Comparison of ENCODE assay signal across 32 cellular contexts in genomic region chr5:15682566-15682965, GRCh38.
"Had no signal": no experiment of that assay in that cellular context is flagged by ENCODE, and none has a peak within 500 bp of the region (broad histone marks: within the 10 kb centered on the region; RNA-seq: fewer than 3 reads in every experiment).

No MANE protein-coding gene starts in this region.

- H3K36me3 Mint-ChIP-seq: activated CD4-positive, alpha-beta memory T cell treated with anti-CD3 and anti-CD28 coated beads for 36 hours; activated naive CD4-positive, alpha-beta T cell treated with anti-CD3 and anti-CD28 coated beads, Interleukin-2, amount 10 ng/mL, durations not matched to agents 7 days and 5 days; activated naive CD8-positive, alpha-beta T cell had no signal

- H3K27me3 Mint-ChIP-seq: activated B cell treated with CpG ODN at 0.5 μM for 24 hours; activated CD4-positive, alpha-beta memory T cell treated with anti-CD3 and anti-CD28 coated beads for 36 hours; activated naive CD4-positive, alpha-beta T cell treated with anti-CD3 and anti-CD28 coated beads, Interleukin-2, amount 10 ng/mL, durations not matched to agents 7 days and 5 days; activated naive CD8-positive, alpha-beta T cell; activated naive CD8-positive, alpha-beta T cell treated with anti-CD3 and anti-CD28 coated beads, Interleukin-2, amount 50 U/mL, for 24 hours had no signal

- DNase-seq: activated B cell treated with CpG ODN at 0.5 μM for 24 hours; activated CD4-positive, alpha-beta memory T cell treated with anti-CD3 and anti-CD28 coated beads for 36 hours; activated CD4-positive, alpha-beta T cell treated with anti-CD3 and anti-CD28 coated beads for 4 hours; activated CD4-positive, alpha-beta T cell treated with anti-CD3 and anti-CD28 coated beads, Interleukin-2, amount 50 U/mL, for 1 hour; activated CD4-positive, CD25-positive, alpha-beta regulatory T cell treated with anti-CD3 and anti-CD28 coated beads, Interleukin-2, amount 50 U/mL, for 72 hours; activated CD8-positive, alpha-beta memory T cell treated with anti-CD3 and anti-CD28 coated beads, Interleukin-2, amount 50 U/mL, for 4 hours; activated gamma-delta T cell treated with Interleukin-2 at 50 U/mL for 16 hours; activated naive CD4-positive, alpha-beta T cell treated with anti-CD3 and anti-CD28 coated beads, Interleukin-2, amount 10 ng/mL, durations not matched to agents 7 days and 5 days; activated naive CD8-positive, alpha-beta T cell treated with anti-CD3 and anti-CD28 coated beads, Interleukin-2, amount 50 U/mL, for 24 hours; activated T-cell treated with anti-CD3 and anti-CD28 coated beads for 4 hours; activated T-cell treated with anti-CD3 and anti-CD28 coated beads, Interleukin-2, amount 50 U/mL, for 4 hours; anterior cingulate cortex; caudate nucleus; cerebellar nuclear complex; NCI-H1092 treated with DMSO at 0.1 percent for 48 hours; NCI-H187 treated with DMSO at 0.1 percent for 48 hours; NCI-H2081; NCI-H510A; NCI-H748 treated with DMSO at 0.1 percent for 48 hours; NK-92 treated with Interleukin-12 subunit alpha and Interleukin-12 subunit beta, amount 100 ng/mL, for 24 hours; PC-3; Peyer's patch; RPMI8226; SIG-M5; SW 1271; T-helper 1 cell; T-helper 2 cell; T-helper 9 cell had no signal

- H3K4me3 ChIP-seq: Peyer's patch had no signal

- H3K27ac Mint-ChIP-seq: activated B cell treated with CpG ODN at 0.5 μM for 24 hours; activated CD4-positive, alpha-beta memory T cell treated with anti-CD3 and anti-CD28 coated beads for 36 hours; activated naive CD4-positive, alpha-beta T cell treated with anti-CD3 and anti-CD28 coated beads, Interleukin-2, amount 10 ng/mL, durations not matched to agents 7 days and 5 days; activated naive CD8-positive, alpha-beta T cell; activated naive CD8-positive, alpha-beta T cell treated with anti-CD3 and anti-CD28 coated beads, Interleukin-2, amount 50 U/mL, for 24 hours; activated T-helper 1 cell treated with anti-CD3 and anti-CD28 coated beads, Interleukin-12 subunit alpha, Interleukin-12 subunit beta, Interleukin-2, Interleukin-4 antibody, amounts not matched to agents 30 ng/mL and 10 ng/mL and 1 ng/mL, durations not matched to agents 14 hours and 24 hours and 36 hours; brain had no signal

- H3K9me3 Mint-ChIP-seq: activated T-cell treated with anti-CD3 and anti-CD28 coated beads, Interleukin-2, amount 50 U/mL, for 4 hours; activated T-helper 1 cell treated with anti-CD3 and anti-CD28 coated beads, Interleukin-12 subunit alpha, Interleukin-12 subunit beta, Interleukin-2, Interleukin-4 antibody, amounts not matched to agents 30 ng/mL and 10 ng/mL and 1 ng/mL, durations not matched to agents 14 hours and 24 hours and 36 hours; brain had no signal

- H3K4me3 Mint-ChIP-seq: activated B cell treated with CpG ODN at 0.5 μM for 24 hours; activated CD4-positive, alpha-beta memory T cell treated with anti-CD3 and anti-CD28 coated beads for 36 hours; activated naive CD4-positive, alpha-beta T cell treated with anti-CD3 and anti-CD28 coated beads, Interleukin-2, amount 10 ng/mL, durations not matched to agents 7 days and 5 days; activated naive CD8-positive, alpha-beta T cell; activated naive CD8-positive, alpha-beta T cell treated with anti-CD3 and anti-CD28 coated beads, Interleukin-2, amount 50 U/mL, for 24 hours; activated T-cell treated with anti-CD3 and anti-CD28 coated beads, Interleukin-2, amount 50 U/mL, for 4 hours; activated T-helper 1 cell treated with anti-CD3 and anti-CD28 coated beads, Interleukin-12 subunit alpha, Interleukin-12 subunit beta, Interleukin-2, Interleukin-4 antibody, amounts not matched to agents 30 ng/mL and 10 ng/mL and 1 ng/mL, durations not matched to agents 14 hours and 24 hours and 36 hours; brain had no signal

- ATAC-seq: activated naive CD8-positive, alpha-beta T cell treated with anti-CD3 and anti-CD28 coated beads, Interleukin-2, amount 50 U/mL, for 24 hours; activated T-cell treated with anti-CD3 and anti-CD28 coated beads, Interleukin-2, amount 50 U/mL, for 4 hours; PC-3; Right ventricle myocardium inferior had no signal

- H3K4me1 Mint-ChIP-seq: activated B cell treated with CpG ODN at 0.5 μM for 24 hours; activated naive CD4-positive, alpha-beta T cell treated with anti-CD3 and anti-CD28 coated beads, Interleukin-2, amount 10 ng/mL, durations not matched to agents 7 days and 5 days; activated naive CD8-positive, alpha-beta T cell treated with anti-CD3 and anti-CD28 coated beads, Interleukin-2, amount 50 U/mL, for 24 hours had no signal
